ENCODE assay signal across 8 cellular contexts in genomic region chr1:35809156-35810095, GRCh38. TPM values are rescaled to one million over a fixed set of nuclear protein-coding genes. Genes with fewer than 3 reads are reported as not detected.
DNase-seq lines count a peak whose midpoint lies in the region; ATAC-seq and TF ChIP-seq lines count a peak whose summit lies in the region.

No MANE protein-coding gene starts in this region.

- H3K4me3 Mint-ChIP-seq in chondrocyte (ENCODE audit: unreplicated experiment), result peak overlapping the region; percentile 85
- peak overlapping the region; percentile 83 to 96 (median 92) for H3K4me3 Mint-ChIP-seq in naive B cell

- H3K4me3 ChIP-seq in AG04449 (ENCODE audit: low read depth, low read length), result peak overlapping the region; percentile 72
- H3K4me3 ChIP-seq in Jurkat, Clone E6-1 (ENCODE audit: low read length), result peak overlapping the region; percentile 74

- CTCF ChIA-PET in AG04449 (lab: Yijun Ruan, JAX), result interaction anchor here (0.8 to 1.3 kb wide), 3 partner anchors 9 to 240 kb away, joined by 3 to 4 read pairs (median 4); no protein-coding TSS in a partner anchor

- no peak for ATAC-seq in naive B cell (ENCODE audit: low read depth in 2 of 2)
- no peak for ATAC-seq in GM21360 (IDR thresholded peaks at IDR 0.05; ENCODE audit: unreplicated experiment)

- DNase-seq in AG04449 (ENCODE audit: low read depth, low spot score), result no peak
- no peak for DNase-seq in Jurkat, Clone E6-1 (ENCODE audit: low read depth, low spot score)
- DNase-seq in chondrocyte (ENCODE audit: low spot score), result no peak
- DNase-seq in naive B cell, result no peak
- DNase-seq in DMS 273 treated with DMSO at 0.1 percent for 48 hours (lab: John Stamatoyannopoulos, UW), result no peak
- no peak for DNase-seq in 8988T
- DNase-seq in NCI-H2081 (lab: John Stamatoyannopoulos, UW), result no peak

- no peaks in the 10 kb centered on the region for H3K27me3 Mint-ChIP-seq in chondrocyte (ENCODE audit: low read depth)
- H3K27me3 Mint-ChIP-seq in naive B cell, result no peaks in the 10 kb centered on the region

- peak overlapping the region; percentile 89 for H3K27ac Mint-ChIP-seq in chondrocyte (ENCODE audit: unreplicated experiment)
- H3K27ac Mint-ChIP-seq in naive B cell, result peak overlapping the region; percentile 78 to 94 (median 90)

- POLR2A ChIA-PET in AG04449 (lab: Yijun Ruan, JAX), result no interaction called here

- peaks cover 1% of the 10 kb centered on the region for H3K36me3 Mint-ChIP-seq in chondrocyte (ENCODE audit: low read depth)
- H3K36me3 Mint-ChIP-seq in naive B cell, result no peaks in the 10 kb centered on the region

- TF ChIP-seq CTCF in AG04449 (IDR thresholded peaks at IDR 0.05; ENCODE audit: insufficient read depth, low read length, missing control alignments) (no peak), chondrocyte (IDR thresholded peaks at IDR 0.05) (no peak)

- H3K4me1 Mint-ChIP-seq in chondrocyte (ENCODE audit: low read depth) (peaks cover 27% of the 10 kb centered on the region), naive B cell (peaks cover 28 to 48% (median 47%) of the 10 kb centered on the region in 3 donors)

- H3K9me3 Mint-ChIP-seq in chondrocyte (ENCODE audit: low read depth) (no peaks in the 10 kb centered on the region), naive B cell (peaks cover 0 to 1% (median 0%) of the 10 kb centered on the region in 7 donors)

RNA-seq across cellular contexts. Expression of gene AGO4, which starts 1.6 kb away (rescaled TPM):
- polyA plus RNA-seq in Jurkat, Clone E6-1 (2012; ENCODE audit: insufficient read depth, insufficient read length), result 11.2 TPM
- 6.6 to 12.5 TPM (median 11.8 TPM) in 3 replicates for total RNA-seq in chondrocyte
- polyA plus RNA-seq in naive B cell (ENCODE audit: low read depth in 6 of 6), result 10 to 100 TPM in 2 of 6 donors, 1 to 10 TPM in 4; 6.9 to 13.2 (median 8.7) TPM

RNA-seq across cellular contexts. Expression of gene CLSPN, which starts 39.6 kb away (rescaled TPM):
- polyA plus RNA-seq in Jurkat, Clone E6-1 (2012; ENCODE audit: insufficient read depth, insufficient read length), result 23.4 TPM
- 4.4 to 19.6 TPM (median 4.8 TPM) in 3 replicates for total RNA-seq in chondrocyte
- under 1 TPM in 4 of 6 donors, not detected in 2; 0.08 to 0.20 (median 0.12) TPM for polyA plus RNA-seq in naive B cell (ENCODE audit: low read depth in 6 of 6)
